1 cellular context compared by ENCODE assay signal in the genomic region with DNA sequence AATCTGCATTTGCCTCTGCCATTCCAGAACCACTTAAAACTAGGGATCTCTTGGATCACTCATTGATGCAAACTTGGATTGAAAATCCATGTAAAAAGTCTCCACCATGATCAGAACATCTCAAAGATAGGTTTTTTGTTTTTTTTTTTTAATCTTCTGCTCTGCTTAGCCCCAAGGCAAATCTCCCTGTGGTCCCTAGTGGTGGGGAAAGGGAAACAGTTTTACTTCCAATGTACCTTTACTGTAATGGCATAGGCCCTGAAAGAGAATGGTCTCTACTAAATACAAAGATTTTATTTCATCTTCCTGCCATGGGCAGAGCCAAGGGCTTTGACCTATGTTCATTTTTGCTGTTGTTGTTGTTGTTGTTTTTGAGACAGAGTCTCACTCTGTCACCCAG.
TF ChIP-seq lines count a peak whose summit lies in the region.

No MANE protein-coding gene starts in this region.

TF ChIP-seq in HCT116, 20 proteins besides CTCF, POLR2A, EP300 and RAD21 (continued from another document):
- TF ChIP-seq EZH2 (IDR thresholded peaks at IDR 0.05) (no peak), YY1 (IDR thresholded peaks at IDR 0.05; ENCODE audit: extremely low read depth, insufficient replicate concordance, low read depth, low read length) (no peak), EGR1 (IDR thresholded peaks at IDR 0.05; ENCODE audit: low read depth) (no peak), TCF7L2 (IDR thresholded peaks at IDR 0.05; ENCODE audit: borderline replicate concordance, extremely low read depth, insufficient read depth, insufficient read length) (no peak), REST (IDR thresholded peaks at IDR 0.05; ENCODE audit: low read depth) (no peak), EZH2phosphoT487 (IDR thresholded peaks at IDR 0.05; ENCODE audit: borderline replicate concordance) (no peak), SIN3A (IDR thresholded peaks at IDR 0.05; ENCODE audit: low read depth) (no peak), SRF (IDR thresholded peaks at IDR 0.05; ENCODE audit: low read depth) (no peak), SP1 (IDR thresholded peaks at IDR 0.05; ENCODE audit: low read depth) (no peak)
TF ChIP-seq in HCT116: peak in this region for 0.
